ENCODE assay signal across 1 cellular context in genomic region chr2:65381607-65382032, GRCh38.
A peak's percentile ranks its signal among the peaks of the same experiment; 100 is the strongest.
TF ChIP-seq lines count a peak whose summit lies in the region.

No MANE protein-coding gene starts in this region.

TF ChIP-seq in GM12878, 131 proteins besides CTCF, POLR2A, EP300 and RAD21 (continued from another document):
- TF ChIP-seq SKIL (IDR thresholded peaks at IDR 0.05; ENCODE audit: low read depth, poor library complexity, severe bottlenecking) (no peak), DPF2 (IDR thresholded peaks at IDR 0.05) (0 out of 2 replicates have a peak, but pooled peaks have one; percentile 47), IKZF1 (conservative IDR thresholded peaks at IDR 0.05) (peak; percentile 91), RELB (IDR thresholded peaks at IDR 0.05; ENCODE audit: low read depth) (peak; percentile 68; the same call in 1 of the 2 replicates), NFIC (IDR thresholded peaks at IDR 0.05; ENCODE audit: low read depth, low read length) (peak; percentile 66; the same call in 1 of the 2 replicates), RB1 (IDR thresholded peaks at IDR 0.05; ENCODE audit: borderline replicate concordance) (no peak), FOXM1 (IDR thresholded peaks at IDR 0.05; ENCODE audit: low read depth, low read length) (peak; percentile 33; the same call in 1 of the 2 replicates), POLR2AphosphoS2 (IDR thresholded peaks at IDR 0.05; ENCODE audit: low read depth, low read length) (no peak), EED (IDR thresholded peaks at IDR 0.05; ENCODE audit: low read depth) (peak; percentile 92), ELK1 (IDR thresholded peaks at IDR 0.05; ENCODE audit: low read depth, low read length) (no peak), MTA3 (IDR thresholded peaks at IDR 0.05; ENCODE audit: borderline replicate concordance, low read length) (peak; percentile 42; the same call in 1 of the 2 replicates), SPI1 (IDR thresholded peaks at IDR 0.05; ENCODE audit: borderline replicate concordance, insufficient read depth, low read depth, low read length) (0 out of 2 replicates have a peak, but pooled peaks have one; percentile 4), IKZF2 (IDR thresholded peaks at IDR 0.05) (peak; percentile 84 to 86), CREM (IDR thresholded peaks at IDR 0.05; ENCODE audit: low read depth) (no peak; the same call in 1 of the 2 replicates), KAT2A (conservative IDR thresholded peaks at IDR 0.05; ENCODE audit: control insufficient read depth, low read depth, low read length) (no peak), ETV6 (conservative IDR thresholded peaks at IDR 0.05 in 1 of 2, IDR thresholded peaks at IDR 0.05 in 1 of 2; ENCODE audit: borderline replicate concordance in 1 of 2, low read depth in 1 of 2) (no peak), RUNX3 (IDR thresholded peaks at IDR 0.05; ENCODE audit: low read length) (peak; percentile 74)
